1 cellular context compared by ENCODE assay signal in genomic region chr22:35592418-35592967, GRCh38.
TF ChIP-seq lines count a peak whose summit lies in the region.

No MANE protein-coding gene starts in this region.

TF ChIP-seq in SK-N-SH, 30 proteins besides CTCF, POLR2A, EP300 and RAD21 (continued from another document):
- TF ChIP-seq SMC3 (IDR thresholded peaks at IDR 0.05; ENCODE audit: low read depth, low read length) (no peak), TAF1 (IDR thresholded peaks at IDR 0.05; ENCODE audit: borderline replicate concordance, low read depth, low read length) (no peak), RXRA (IDR thresholded peaks at IDR 0.05; ENCODE audit: borderline replicate concordance, low read depth) (no peak), MXI1 (IDR thresholded peaks at IDR 0.05; ENCODE audit: low read depth, low read length) (no peak), RCOR1 (IDR thresholded peaks at IDR 0.05; ENCODE audit: low read length) (no peak), USF2 (IDR thresholded peaks at IDR 0.05; ENCODE audit: borderline replicate concordance, low read depth, low read length) (no peak), GATA2 (CRISPR knock-in tag; IDR thresholded peaks at IDR 0.05) (no peak), FOXJ3 (CRISPR knock-in tag; IDR thresholded peaks at IDR 0.05) (no peak)
- TF ChIP-seq, protein P1, sequence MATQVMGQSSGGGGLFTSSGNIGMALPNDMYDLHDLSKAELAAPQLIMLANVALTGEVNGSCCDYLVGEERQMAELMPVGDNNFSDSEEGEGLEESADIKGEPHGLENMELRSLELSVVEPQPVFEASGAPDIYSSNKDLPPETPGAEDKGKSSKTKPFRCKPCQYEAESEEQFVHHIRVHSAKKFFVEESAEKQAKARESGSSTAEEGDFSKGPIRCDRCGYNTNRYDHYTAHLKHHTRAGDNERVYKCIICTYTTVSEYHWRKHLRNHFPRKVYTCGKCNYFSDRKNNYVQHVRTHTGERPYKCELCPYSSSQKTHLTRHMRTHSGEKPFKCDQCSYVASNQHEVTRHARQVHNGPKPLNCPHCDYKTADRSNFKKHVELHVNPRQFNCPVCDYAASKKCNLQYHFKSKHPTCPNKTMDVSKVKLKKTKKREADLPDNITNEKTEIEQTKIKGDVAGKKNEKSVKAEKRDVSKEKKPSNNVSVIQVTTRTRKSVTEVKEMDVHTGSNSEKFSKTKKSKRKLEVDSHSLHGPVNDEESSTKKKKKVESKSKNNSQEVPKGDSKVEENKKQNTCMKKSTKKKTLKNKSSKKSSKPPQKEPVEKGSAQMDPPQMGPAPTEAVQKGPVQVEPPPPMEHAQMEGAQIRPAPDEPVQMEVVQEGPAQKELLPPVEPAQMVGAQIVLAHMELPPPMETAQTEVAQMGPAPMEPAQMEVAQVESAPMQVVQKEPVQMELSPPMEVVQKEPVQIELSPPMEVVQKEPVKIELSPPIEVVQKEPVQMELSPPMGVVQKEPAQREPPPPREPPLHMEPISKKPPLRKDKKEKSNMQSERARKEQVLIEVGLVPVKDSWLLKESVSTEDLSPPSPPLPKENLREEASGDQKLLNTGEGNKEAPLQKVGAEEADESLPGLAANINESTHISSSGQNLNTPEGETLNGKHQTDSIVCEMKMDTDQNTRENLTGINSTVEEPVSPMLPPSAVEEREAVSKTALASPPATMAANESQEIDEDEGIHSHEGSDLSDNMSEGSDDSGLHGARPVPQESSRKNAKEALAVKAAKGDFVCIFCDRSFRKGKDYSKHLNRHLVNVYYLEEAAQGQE (IDR thresholded peaks at IDR 0.05; ENCODE audit: low read depth, low read length) = no peak
TF ChIP-seq in SK-N-SH: peak in this region for 0.
